In the genomic region with DNA sequence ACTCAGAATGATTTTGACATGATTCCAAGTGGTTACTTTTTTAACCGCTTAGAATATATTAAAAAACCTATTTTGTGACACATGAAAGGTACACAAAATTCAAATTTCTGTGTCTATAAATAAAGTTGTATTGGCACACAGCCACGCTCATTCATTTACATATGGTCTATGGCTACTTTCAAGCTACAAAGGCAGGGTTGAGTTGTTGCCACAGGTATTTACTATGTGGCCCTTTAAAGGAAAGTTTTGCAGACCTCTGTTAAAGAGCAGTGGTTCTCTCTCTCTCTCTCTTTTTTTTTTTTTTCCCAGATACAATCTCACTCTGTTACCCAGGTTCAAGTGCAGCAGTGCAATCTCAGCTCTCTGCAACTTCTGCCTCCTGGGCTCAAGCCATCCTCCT, we compare ENCODE assay signal across 21 cellular contexts. TPM values are rescaled to one million over a fixed set of nuclear protein-coding genes. Genes with fewer than 3 reads are reported as not detected.
"Had no signal": no experiment of that assay in that cellular context is flagged by ENCODE, and none has a peak within 500 bp of the region (broad histone marks: within the 10 kb centered on the region; RNA-seq: fewer than 3 reads in every experiment).

No MANE protein-coding gene starts in this region.

- H3K4me3 Mint-ChIP-seq: activated naive CD8-positive, alpha-beta T cell treated with anti-CD3 and anti-CD28 coated beads, Interleukin-2, amount 10 ng/mL, durations not matched to agents 7 days and 5 days; T-cell had no signal

- FAIRE-seq: keratinocyte had no signal

- ATAC-seq: activated CD4-positive, CD25-positive, alpha-beta regulatory T cell treated with anti-CD3 and anti-CD28 coated beads, Interleukin-2, amount 50 U/mL, for 24 hours; left lobe of liver; T-cell had no signal

- H3K27ac Mint-ChIP-seq: activated naive CD8-positive, alpha-beta T cell treated with anti-CD3 and anti-CD28 coated beads, Interleukin-2, amount 10 ng/mL, durations not matched to agents 7 days and 5 days; naive B cell; T-cell had no signal

- H3K36me3 ChIP-seq: breast epithelium, right atrium auricular region had no signal

- H3K27me3 ChIP-seq: right atrium auricular region had no signal

- H3K36me3 Mint-ChIP-seq: activated naive CD8-positive, alpha-beta T cell treated with anti-CD3 and anti-CD28 coated beads, Interleukin-2, amount 10 ng/mL, durations not matched to agents 7 days and 5 days; naive B cell; T-cell had no signal

- H3K4me1 ChIP-seq: breast epithelium, right atrium auricular region had no signal

- H3K4me1 Mint-ChIP-seq: activated naive CD8-positive, alpha-beta T cell treated with anti-CD3 and anti-CD28 coated beads, Interleukin-2, amount 10 ng/mL, durations not matched to agents 7 days and 5 days; naive B cell; T-cell had no signal

- DNase-seq: activated CD4-positive, alpha-beta T cell treated with anti-CD3 and anti-CD28 coated beads, Interleukin-2, amount 50 U/mL, for 1 hour; activated naive CD4-positive, alpha-beta T cell; activated naive CD8-positive, alpha-beta T cell treated with anti-CD3 and anti-CD28 coated beads, Interleukin-2, amount 10 ng/mL, durations not matched to agents 7 days and 5 days; anterior cingulate cortex; dermis blood vessel endothelial cell; naive B cell; nucleus accumbens; posterior cingulate gyrus; stimulated activated CD4-positive, alpha-beta T cell treated with anti-CD3 and anti-CD28 coated beads, Interleukin-4, amount 100 ng/mL, for 24 hours; stimulated activated naive CD4-positive, alpha-beta T cell; T-cell; T-helper 9 cell; trophoblast cell had no signal

- H3K4me3 ChIP-seq: breast epithelium, right atrium auricular region, skin epidermis had no signal

- H3K9me3 Mint-ChIP-seq: activated naive CD8-positive, alpha-beta T cell treated with anti-CD3 and anti-CD28 coated beads, Interleukin-2, amount 10 ng/mL, durations not matched to agents 7 days and 5 days; T-cell had no signal

- H3K27ac ChIP-seq: right atrium auricular region, skin epidermis had no signal

- H3K9me3 ChIP-seq: breast epithelium, right atrium auricular region had no signal

RNA-seq across cellular contexts. Expression of gene GPM6B, which starts 23.0 kb away (rescaled TPM):
- total RNA-seq: activated CD8-positive, alpha-beta memory T cell treated with anti-CD3 and anti-CD28 coated beads for 36 hours; activated naive CD8-positive, alpha-beta T cell treated with anti-CD3 and anti-CD28 coated beads, Interleukin-2, amount 10 ng/mL, durations not matched to agents 7 days and 5 days; lung microvascular endothelial cell had no signal
